In genomic region chr1:14499312-14500040, GRCh38 we compare ENCODE assay signal across 13 cellular contexts.
"Had no signal": no experiment of that assay in that cellular context is flagged by ENCODE, and none has a peak within 500 bp of the region (broad histone marks: within the 10 kb centered on the region; RNA-seq: fewer than 3 reads in every experiment).

No MANE protein-coding gene starts in this region.

- H3K27ac ChIP-seq: foreskin keratinocyte, heart right ventricle, ovary, right atrium auricular region had no signal

- H3K4me1 Mint-ChIP-seq: naive thymus-derived CD8-positive, alpha-beta T cell had no signal

- H3K9me3 ChIP-seq: heart right ventricle, ovary, right atrium auricular region had no signal

- H3K27me3 ChIP-seq: foreskin keratinocyte, ovary, right atrium auricular region had no signal

- H3K36me3 ChIP-seq: heart right ventricle, ovary, right atrium auricular region had no signal

- H3K36me3 Mint-ChIP-seq: naive thymus-derived CD8-positive, alpha-beta T cell had no signal

- DNase-seq: dermis blood vessel endothelial cell; erythroblast; foreskin keratinocyte; heart right ventricle; hypothalamus; mammary epithelial cell; naive thymus-derived CD8-positive, alpha-beta T cell; ovary; small intestine; stimulated activated CD4-positive, alpha-beta T cell treated with anti-CD3 and anti-CD28 coated beads, Interleukin-12 subunit alpha, Interleukin-12 subunit beta, amount 100 ng/mL, for 4 hours; stimulated activated naive CD4-positive, alpha-beta T cell treated with Interleukin-2 at 50 U/mL for 16 hours; trophoblast cell had no signal

- H3K4me1 ChIP-seq: heart right ventricle, right atrium auricular region had no signal

- ATAC-seq: foreskin keratinocyte; heart right ventricle; naive thymus-derived CD8-positive, alpha-beta T cell had no signal

- H3K4me3 Mint-ChIP-seq: naive thymus-derived CD8-positive, alpha-beta T cell had no signal

- H3K9me3 Mint-ChIP-seq: naive thymus-derived CD8-positive, alpha-beta T cell had no signal

- H3K27ac Mint-ChIP-seq: naive thymus-derived CD8-positive, alpha-beta T cell had no signal

- H3K4me3 ChIP-seq: heart right ventricle, ovary, right atrium auricular region had no signal
